In the genomic region with DNA sequence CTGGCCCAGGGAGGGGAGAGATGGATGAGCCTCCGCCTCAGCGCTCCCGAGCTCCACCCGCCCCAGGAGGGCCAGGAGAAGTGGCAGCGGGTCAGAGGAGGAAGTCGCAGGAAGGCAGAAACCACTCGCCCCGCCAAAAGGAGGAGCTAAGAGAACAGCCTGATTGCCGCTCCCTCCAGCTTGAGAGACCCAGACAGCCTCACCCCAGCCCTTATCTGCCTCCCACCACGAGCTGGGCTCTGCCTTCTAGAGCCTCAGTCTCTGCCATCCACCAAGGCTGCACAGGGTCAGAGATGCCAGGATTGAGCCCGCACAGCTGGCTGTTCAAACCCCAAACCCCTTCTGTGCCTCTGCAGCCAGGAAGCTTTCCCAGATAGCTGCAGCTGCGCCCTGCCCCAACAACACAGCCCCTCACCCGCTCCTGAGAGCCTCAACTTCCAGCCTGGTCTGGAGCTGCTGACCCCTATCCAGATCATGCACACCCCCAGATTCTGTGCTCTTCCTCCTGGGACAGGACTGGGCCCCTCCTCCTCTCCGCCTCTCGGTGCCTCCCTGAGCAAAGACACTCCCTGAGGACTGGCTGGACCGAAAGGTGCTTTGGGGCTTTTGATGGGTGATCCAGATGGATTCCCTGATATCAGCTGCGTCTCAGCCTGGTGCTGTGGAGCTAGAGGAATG, we compare ENCODE assay signal across 8 cellular contexts. TPM values are rescaled to one million over a fixed set of nuclear protein-coding genes. Genes with fewer than 3 reads are reported as not detected.
DNase-seq lines count a peak whose midpoint lies in the region; ATAC-seq and TF ChIP-seq lines count a peak whose summit lies in the region.

No MANE protein-coding gene starts in this region.

- intact Hi-C loops in OCI-LY7 (cut with micrococcal nuclease; ENCODE audit: unreplicated experiment), result loop anchor here (2.0 kb wide), 1 partner anchor 30 kb away; no protein-coding TSS in a partner anchor
- intact Hi-C loops in transverse colon (cut with DNase I; ENCODE audit: low total_unique reads), result no loop called here

- peak overlapping the region; percentile 67 for H3K9ac ChIP-seq in ES-I3 (ENCODE audit: low read depth, low read length)

- H3K4me1 ChIP-seq in ES-I3 (ENCODE audit: insufficient read depth, low read length), result peaks cover 13% of the 10 kb centered on the region
- peaks cover 51% of the 10 kb centered on the region for H3K4me1 ChIP-seq in OCI-LY7 (ENCODE audit: insufficient read depth, low read length, poor library complexity, severe bottlenecking)
- peaks cover 4% of the 10 kb centered on the region for H3K4me1 ChIP-seq in osteoblast (ENCODE audit: insufficient read depth, low read length)
- peaks cover 17 to 59% (median 46%) of the 10 kb centered on the region in 4 donors for H3K4me1 ChIP-seq in transverse colon

- H3K4me3 ChIP-seq in OCI-LY7 (ENCODE audit: low read depth, low read length, poor library complexity, severe bottlenecking) (peak overlapping the region; percentile 87), fibroblast of villous mesenchyme (ENCODE audit: low read depth, low read length) (peak overlapping the region; percentile 56), osteoblast (ENCODE audit: insufficient read depth, low read length) (peak overlapping the region; percentile 59), transverse colon (peak overlapping the region; percentile 40 to 75 (median 63))

- WGBS in transverse colon (ENCODE audit: low coverage in 1 of 2), 2 donors, result 11 to 33% methylated on average over 2 to 14 of the region's 17 CpGs

- H3K4me2 ChIP-seq in OCI-LY7 (ENCODE audit: low read length), result peak overlapping the region; percentile 97
- H3K4me2 ChIP-seq in osteoblast (ENCODE audit: insufficient read depth, low read length), result peak overlapping the region; percentile 72

- TF ChIP-seq EP300 in transverse colon (IDR thresholded peaks at IDR 0.05; ENCODE audit: low read depth), result no peak

- H4K20me1 ChIP-seq in OCI-LY7 (ENCODE audit: insufficient read depth, low read length) (peaks cover 10% of the 10 kb centered on the region; the same call in 1 of the 2 replicates), osteoblast (ENCODE audit: insufficient read depth, low read length) (peaks cover 2% of the 10 kb centered on the region)

- ATAC-seq in GM18870 (IDR thresholded peaks at IDR 0.05; ENCODE audit: unreplicated experiment), result no peak

- H3K27me3 ChIP-seq in osteoblast (ENCODE audit: insufficient read depth, low read length) (peaks cover 41% of the 10 kb centered on the region), transverse colon (no peaks in the 10 kb centered on the region)

- no peak; the same call in 1 of the 2 replicates for TF ChIP-seq CTCF in OCI-LY7 (conservative IDR thresholded peaks at IDR 0.05; ENCODE audit: low read length)
- TF ChIP-seq CTCF in fibroblast of villous mesenchyme (IDR thresholded peaks at IDR 0.05; ENCODE audit: insufficient read depth, low read depth, low read length), result no peak
- TF ChIP-seq CTCF in osteoblast (IDR thresholded peaks at IDR 0.05; ENCODE audit: extremely low read depth, low read depth, low read length), result no peak
- no peak for TF ChIP-seq CTCF in transverse colon (IDR thresholded peaks at IDR 0.05)

- H2AFZ ChIP-seq in OCI-LY7 (ENCODE audit: low read length) (peak overlapping the region; percentile 43; the same call in 1 of the 2 replicates), osteoblast (ENCODE audit: low read length) (peak overlapping the region; percentile 65)

- BruUV-seq in OCI-LY7 (replicated peaks; lab: Mats Ljungman, UMichigan), result no TSS peak

- in situ Hi-C loops in transverse colon (cut with MboI; ENCODE audit: low pct_ligation_motif_present in 1 of 4, low pct_unique_long_range_greater_than_20kb in 1 of 4, low sequenced_read_pairs in 3 of 4), result no loop called here

- POLR2A ChIA-PET in OCI-LY7 (lab: Charles Lee), result interaction anchor here (0.7 to 1.6 kb wide), 14 partner anchors 9 to 1865 kb away, joined by 3 to 9 read pairs (median 3); a partner anchor contains a TSS

- H3K36me3 ChIP-seq in ES-I3 (ENCODE audit: insufficient read depth, low read length) (no peaks in the 10 kb centered on the region), OCI-LY7 (ENCODE audit: insufficient read depth, low read length) (peaks cover 22% of the 10 kb centered on the region), osteoblast (ENCODE audit: insufficient read depth, low read length) (no peaks in the 10 kb centered on the region), transverse colon (no peaks in the 10 kb centered on the region)

- peaks cover 31% of the 10 kb centered on the region for H3K79me2 ChIP-seq in OCI-LY7 (ENCODE audit: insufficient read depth, low read depth, low read length)
- no peaks in the 10 kb centered on the region for H3K79me2 ChIP-seq in osteoblast (ENCODE audit: insufficient read depth, low read length)

- H3K9me3 ChIP-seq in ES-I3 (ENCODE audit: control insufficient read depth, insufficient read depth, low read length) (no peaks in the 10 kb centered on the region), OCI-LY7 (ENCODE audit: low read length) (no peaks in the 10 kb centered on the region), osteoblast (ENCODE audit: low read depth, low read length) (no peaks in the 10 kb centered on the region), transverse colon (no peaks in the 10 kb centered on the region)

- H3K27ac ChIP-seq in OCI-LY7 (ENCODE audit: low read depth, low read length, poor library complexity, severe bottlenecking) (peak overlapping the region; percentile 94), osteoblast (ENCODE audit: low read depth, low read length) (no peak overlapping the region), transverse colon (peak overlapping the region; percentile 90 to 98 (median 94))

- no peaks in the 10 kb centered on the region for H3K9me2 ChIP-seq in OCI-LY7 (ENCODE audit: insufficient read depth, low read length)

- DNase-seq in HK-2 (ENCODE audit: unreplicated experiment) (peak; percentile 69), OCI-LY7 (ENCODE audit: low spot score) (peak; percentile 87), activated T-cell treated with anti-CD3 and anti-CD28 coated beads for 48 hours (ENCODE audit: low read depth) (peak; percentile 60), fibroblast of villous mesenchyme (ENCODE audit: low read depth) (peak; percentile 63), osteoblast (ENCODE audit: insufficient read length, low spot score, missing footprints) (peak; percentile 92), transverse colon (peak; percentile 91)

- peak; percentile 95 for TF ChIP-seq POLR2A in transverse colon (IDR thresholded peaks at IDR 0.05)

- CTCF ChIA-PET in OCI-LY7 (lab: Charles Lee; ENCODE audit: unreplicated experiment), result interaction anchor here (0.6 to 2.5 kb wide), 4 partner anchors 14 to 407 kb away, joined by 3 to 9 read pairs (median 3); no protein-coding TSS in a partner anchor

RNA-seq across cellular contexts. Expression of a gene that starts 1.0 kb away (rescaled TPM):
- total RNA-seq in OCI-LY7 (2014; rRNA removed; shearing (Covaris generic)), result 84.0 and 108 TPM in 2 replicates
- total RNA-seq in OCI-LY7 (2022) (322 and 353 TPM in 2 replicates), fibroblast of villous mesenchyme (0.43 and 2.9 TPM in 2 replicates), osteoblast (1.4 and 1.8 TPM in 2 replicates), transverse colon (100 to 1,000 TPM; 142 to 300 (median 208) TPM)

RNA-seq across cellular contexts. Expression of a gene that starts 49.0 kb away (rescaled TPM):
- total RNA-seq in OCI-LY7 (2014; rRNA removed; shearing (Covaris generic)), result 0.41 and 0.69 TPM in 2 replicates
- total RNA-seq in OCI-LY7 (2022), result 3.3 and 4.5 TPM in 2 replicates
- total RNA-seq in fibroblast of villous mesenchyme, result 1.3 and 2.3 TPM in 2 replicates
- under 0.01 TPM in 1 of 2 replicates, not detected in the other for total RNA-seq in osteoblast
- total RNA-seq in transverse colon, result 10 to 100 TPM in 1 of 4 donors, 1 to 10 TPM in 2, under 1 TPM in 1; 0.82 to 11.2 (median 7.0) TPM

Comparison
In these comparisons a context has a peak if more than half of its experiments do, and no peak if none do; other contexts are left out.
1. RNA of a gene that starts 1.0 kb away (total RNA-seq): 84.0 to 353 TPM in OCI-LY7 and 142 to 300 TPM in transverse colon; 1.4 to 1.8 TPM in osteoblast and 0.43 to 2.9 TPM in fibroblast of villous mesenchyme; every median in the first group is over 10 times any median in the second.
2. Peak in every context shown above with its lines, with median percentiles within 50 percentile points of each other: DNase-seq and H3K4me3 ChIP-seq.